Comparison of ENCODE assay signal across 15 cellular contexts in the genomic region with DNA sequence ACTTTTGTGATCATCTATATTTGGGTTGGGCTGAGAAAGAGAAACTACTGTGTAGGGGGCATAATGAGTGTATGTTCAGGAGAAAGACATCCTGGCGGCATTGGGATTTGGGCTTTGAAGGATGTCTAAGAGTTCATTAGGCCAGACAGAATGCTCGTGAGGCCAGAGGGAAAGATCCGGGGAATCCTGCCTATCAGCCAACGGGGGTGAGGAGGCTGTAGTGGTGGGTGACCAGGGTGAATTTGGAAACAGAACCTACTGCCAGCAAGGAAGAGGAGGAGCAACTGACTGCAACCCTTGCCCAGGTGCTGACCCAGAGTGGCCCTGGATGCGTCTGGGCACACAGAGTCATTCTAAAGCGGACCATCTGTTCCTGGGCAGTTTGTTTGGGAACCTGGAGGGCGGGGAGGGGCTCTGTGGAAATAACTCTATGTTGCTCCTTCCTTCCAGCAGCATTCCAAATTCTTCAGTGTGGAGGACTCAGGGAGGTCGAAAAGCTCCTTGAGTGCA. TPM values are rescaled to one million over a fixed set of nuclear protein-coding genes. Genes with fewer than 3 reads are reported as not detected.
DNase-seq lines count a peak whose midpoint lies in the region; ATAC-seq and TF ChIP-seq lines count a peak whose summit lies in the region.
"Had no signal": no experiment of that assay in that cellular context is flagged by ENCODE, and none has a peak within 500 bp of the region (broad histone marks: within the 10 kb centered on the region; RNA-seq: fewer than 3 reads in every experiment).

No MANE protein-coding gene starts in this region.

- peak overlapping the region in 8 of 11 experiments; percentile 93 to 97 (median 96); a peak in 10 of 22 replicates for H3K4me2 ChIP-seq in BLaER1 treated with 17β-estradiol and CSF1 and Interleukin-3, amounts not matched to agents 10 nM and 100 nM
- peak overlapping the region; percentile 75 for H3K4me2 ChIP-seq in Karpas-422 (ENCODE audit: low read depth, low read length, poor library complexity, severe bottlenecking)
- peak overlapping the region; percentile 73 for H3K4me2 ChIP-seq in SU-DHL-6 (ENCODE audit: low read depth, low read length, poor library complexity, severe bottlenecking)

- ATAC-seq in GM21723 (IDR thresholded peaks at IDR 0.05; ENCODE audit: unreplicated experiment) (no peak), HG03432 (IDR thresholded peaks at IDR 0.05; ENCODE audit: unreplicated experiment) (no peak)

- H3K9me3 Mint-ChIP-seq in MCF 10A (ENCODE audit: unreplicated experiment), result no peaks in the 10 kb centered on the region
- H3K9me3 Mint-ChIP-seq: T-helper 1 cell treated with Interleukin-12 subunit alpha and Interleukin-12 subunit beta and Interleukin-4 antibody, amounts not matched to agents 30 μg/mL and 1 μg/mL, for 36 hours had no signal

- H3K79me2 ChIP-seq in Karpas-422 (ENCODE audit: low read length) (peaks cover 32% of the 10 kb centered on the region), SU-DHL-6 (ENCODE audit: insufficient read depth, low read length) (peaks cover 29% of the 10 kb centered on the region)

- H3K27me3 Mint-ChIP-seq in MCF 10A (ENCODE audit: insufficient read depth, unreplicated experiment), result no peaks in the 10 kb centered on the region

- no peak for DNase-seq in Karpas-422
- DNase-seq in Peyer's patch, result no peak
- no peak for DNase-seq in MCF 10A (ENCODE audit: unreplicated experiment)
- DNase-seq: DMS79 treated with DMSO at 0.1 percent for 48 hours, NCI-H1092, NCI-H1694, NCI-H446 treated with DMSO at 0.1 percent for 48 hours, NCI-H774, RPMI8226 had no signal

- WGBS in mesodermal cell (ENCODE audit: insufficient coverage in 2 of 2), 2 experiments, result 65 to 67% methylated on average over 7 to 8 of the region's 8 CpGs

- H3K4me1 ChIP-seq in BLaER1 treated with 17β-estradiol and CSF1 and Interleukin-3, amounts not matched to agents 10 nM and 100 nM, result peaks cover 10 to 43% (median 38%) of the 10 kb centered on the region in 10 experiments; a peak in 18 of 20 replicates
- H3K4me1 ChIP-seq in Karpas-422 (ENCODE audit: low read length), result peaks cover 36% of the 10 kb centered on the region
- H3K4me1 ChIP-seq in mesodermal cell (ENCODE audit: control insufficient read depth, insufficient read depth, low read length, poor library complexity, severe bottlenecking), result peaks cover 42% of the 10 kb centered on the region
- peaks cover 0 to 31% (median 15%) of the 10 kb centered on the region in 4 donors for H3K4me1 ChIP-seq in Peyer's patch

- no peak for TF ChIP-seq CTCF in SU-DHL-6 (IDR thresholded peaks at IDR 0.05; ENCODE audit: insufficient read depth, low read length, poor library complexity, severe bottlenecking)
- TF ChIP-seq CTCF in Peyer's patch (IDR thresholded peaks at IDR 0.05), result no peak
- TF ChIP-seq CTCF in MCF 10A (IDR thresholded peaks at IDR 0.05; ENCODE audit: unreplicated experiment), result no peak

- no peak overlapping the region for H3K9ac ChIP-seq in BLaER1 treated with 17β-estradiol and CSF1 and Interleukin-3, amounts not matched to agents 10 nM and 100 nM
- H3K9ac ChIP-seq in Karpas-422 (ENCODE audit: low read length), result peak overlapping the region; percentile 90
- H3K9ac ChIP-seq in SU-DHL-6 (ENCODE audit: low read length), result peak overlapping the region; percentile 85

- no peak overlapping the region for H2AFZ ChIP-seq in Karpas-422 (ENCODE audit: low read length)
- no peak overlapping the region for H2AFZ ChIP-seq in SU-DHL-6 (ENCODE audit: low read depth, low read length, severe bottlenecking)

- H3K4me1 Mint-ChIP-seq in MCF 10A (ENCODE audit: insufficient read depth, unreplicated experiment), result peaks cover 6% of the 10 kb centered on the region

- H3K4me3 Mint-ChIP-seq in MCF 10A (ENCODE audit: unreplicated experiment), result no peak overlapping the region
- H3K4me3 Mint-ChIP-seq: T-helper 1 cell treated with Interleukin-12 subunit alpha and Interleukin-12 subunit beta and Interleukin-4 antibody, amounts not matched to agents 30 μg/mL and 1 μg/mL, for 36 hours had no signal

- H3K36me3 ChIP-seq in BLaER1 treated with 17β-estradiol and CSF1 and Interleukin-3, amounts not matched to agents 10 nM and 100 nM, result no peaks in the 10 kb centered on the region
- H3K36me3 ChIP-seq in Karpas-422 (ENCODE audit: insufficient read depth, low read length), result no peaks in the 10 kb centered on the region
- H3K36me3 ChIP-seq in SU-DHL-6 (ENCODE audit: low read length), result no peaks in the 10 kb centered on the region
- no peaks in the 10 kb centered on the region for H3K36me3 ChIP-seq in mesodermal cell (ENCODE audit: control insufficient read depth, insufficient read depth, low read length)
- H3K36me3 ChIP-seq in Peyer's patch, result no peaks in the 10 kb centered on the region

- peaks cover 7 to 46% (median 15%) of the 10 kb centered on the region in 11 experiments; a peak in 19 of 22 replicates for H3K27me3 ChIP-seq in BLaER1 treated with 17β-estradiol and CSF1 and Interleukin-3, amounts not matched to agents 10 nM and 100 nM
- H3K27me3 ChIP-seq in Karpas-422 (ENCODE audit: low read length), result no peaks in the 10 kb centered on the region
- no peaks in the 10 kb centered on the region for H3K27me3 ChIP-seq in SU-DHL-6 (ENCODE audit: low read length)
- no peaks in the 10 kb centered on the region for H3K27me3 ChIP-seq in Peyer's patch

- H3K27ac ChIP-seq in BLaER1 treated with 17β-estradiol and CSF1 and Interleukin-3, amounts not matched to agents 10 nM and 100 nM, result no peak overlapping the region
- no peak overlapping the region for H3K27ac ChIP-seq in Karpas-422 (ENCODE audit: low read length)
- H3K27ac ChIP-seq in SU-DHL-6 (ENCODE audit: low read depth, low read length), result no peak overlapping the region
- no peak overlapping the region for H3K27ac ChIP-seq in mesodermal cell (ENCODE audit: low read depth, low read length, severe bottlenecking)
- no peak overlapping the region for H3K27ac ChIP-seq in Peyer's patch

- POLR2A ChIA-PET in MCF 10A (lab: Yijun Ruan, JAX), result interaction anchor here (0.5 kb wide), 1 partner anchor 566 kb away, joined by 3 read pairs; no protein-coding TSS in a partner anchor

- H3K9me3 ChIP-seq in BLaER1 treated with 17β-estradiol and CSF1 and Interleukin-3, amounts not matched to agents 10 nM and 100 nM (replicated peaks in 1 of 11), result no peaks in the 10 kb centered on the region
- no peaks in the 10 kb centered on the region for H3K9me3 ChIP-seq in Karpas-422 (ENCODE audit: low read length)
- H3K9me3 ChIP-seq in SU-DHL-6 (ENCODE audit: insufficient read depth, low read length), result no peaks in the 10 kb centered on the region
- H3K9me3 ChIP-seq in mesodermal cell (ENCODE audit: control insufficient read depth, low read length), result no peaks in the 10 kb centered on the region
- no peaks in the 10 kb centered on the region for H3K9me3 ChIP-seq in Peyer's patch

- H3K36me3 Mint-ChIP-seq in MCF 10A (ENCODE audit: insufficient read depth, unreplicated experiment), result no peaks in the 10 kb centered on the region

- intact Hi-C loops in MCF 10A (cut with micrococcal nuclease), result no loop called here

- H3K9me2 ChIP-seq in Karpas-422 (replicated peaks; ENCODE audit: insufficient read depth, low read length) (no peaks in the 10 kb centered on the region), SU-DHL-6 (replicated peaks; ENCODE audit: insufficient read depth, low read length) (no peaks in the 10 kb centered on the region)

- H3K4me3 ChIP-seq in BLaER1 treated with 17β-estradiol and CSF1 and Interleukin-3, amounts not matched to agents 10 nM and 100 nM, result no peak overlapping the region
- H3K4me3 ChIP-seq in Karpas-422 (ENCODE audit: low read length) (peak overlapping the region; percentile 80; the same call in 1 of the 2 replicates), SU-DHL-6 (ENCODE audit: insufficient read depth, low read length, poor library complexity, severe bottlenecking) (no peak overlapping the region), mesodermal cell (ENCODE audit: extremely low read depth, insufficient read depth, low read length, poor library complexity, severe bottlenecking) (peak overlapping the region; percentile 92), Peyer's patch (no peak overlapping the region)

- no peak overlapping the region for H3K27ac Mint-ChIP-seq in MCF 10A (ENCODE audit: low read depth, unreplicated experiment)
- H3K27ac Mint-ChIP-seq: T-helper 1 cell treated with Interleukin-12 subunit alpha and Interleukin-12 subunit beta and Interleukin-4 antibody, amounts not matched to agents 30 μg/mL and 1 μg/mL, for 36 hours had no signal

- H3F3A ChIP-seq in SU-DHL-6 (ENCODE audit: insufficient read depth), result 0 out of 2 replicates have a peak, but pooled peaks cover 11% of the 10 kb centered on the region

- no peak for TF ChIP-seq POLR2A in Peyer's patch (IDR thresholded peaks at IDR 0.05)

- CTCF ChIA-PET in MCF 10A (lab: Yijun Ruan, JAX), result no interaction called here

- no TSS peak for BruUV-seq in MCF 10A (replicated peaks; lab: Mats Ljungman, UMichigan)

- peaks cover 0 to 31% (median 30%) of the 10 kb centered on the region in 11 experiments; a peak in 19 of 22 replicates for H4K20me1 ChIP-seq in BLaER1 treated with 17β-estradiol and CSF1 and Interleukin-3, amounts not matched to agents 10 nM and 100 nM
- H4K20me1 ChIP-seq in Karpas-422 (ENCODE audit: insufficient read depth, low read depth, low read length), result peaks cover 21% of the 10 kb centered on the region
- no peaks in the 10 kb centered on the region for H4K20me1 ChIP-seq in SU-DHL-6 (ENCODE audit: low read depth, low read length)

RNA-seq across cellular contexts. Expression of gene ECE1, which starts 56.9 kb away (rescaled TPM):
- 59.9 and 81.7 TPM in 2 replicates for total RNA-seq in Karpas-422 (2014; rRNA removed; shearing (Covaris generic); ENCODE audit: low replicate concordance)
- 279 TPM for polyA plus RNA-seq in mesodermal cell (2013, experiment 1 of 2)
- 263 TPM for polyA plus RNA-seq in mesodermal cell (2013, experiment 2 of 2)
- total RNA-seq in Peyer's patch (100 to 1,000 TPM; 105 to 122 (median 112) TPM), MCF 10A (2022) (40.0 and 46.8 TPM in 2 replicates)

Comparison
In these comparisons a context has a peak if more than half of its experiments do, and no peak if none do; other contexts are left out.
1. H3K4me3 ChIP-seq: peak in Karpas-422 (single experiment) and mesodermal cell (single experiment); none in BLaER1 treated with 17β-estradiol and CSF1 and Interleukin-3, amounts not matched to agents 10 nM and 100 nM (0 of 10), SU-DHL-6 (single experiment) and Peyer's patch (0 of 4).
2. H3K9ac ChIP-seq: peak in Karpas-422 (single experiment) and SU-DHL-6 (single experiment); none in BLaER1 treated with 17β-estradiol and CSF1 and Interleukin-3, amounts not matched to agents 10 nM and 100 nM (0 of 11).
3. Peak in every context shown above with its lines, with median percentiles within 50 percentile points of each other: H3K4me2 ChIP-seq.